ENCODE assay signal across 8 cellular contexts in the genomic region with DNA sequence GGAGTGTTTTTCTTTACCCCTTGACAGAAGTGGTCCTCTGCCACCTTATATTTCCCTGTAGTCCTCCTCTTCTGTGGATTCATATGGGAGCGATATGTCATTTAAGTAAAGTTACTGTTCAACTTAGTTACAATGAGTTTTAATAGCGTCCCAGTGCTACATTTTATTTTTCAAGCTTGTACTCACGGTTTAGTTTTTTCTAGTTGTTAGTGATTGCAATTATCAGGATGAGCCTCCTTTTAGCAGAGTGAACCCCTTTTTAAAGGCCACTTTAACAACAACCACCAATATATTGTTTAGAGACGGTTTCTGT. TPM values are rescaled to one million over a fixed set of nuclear protein-coding genes. Genes with fewer than 3 reads are reported as not detected.
DNase-seq lines count a peak whose midpoint lies in the region; ATAC-seq and TF ChIP-seq lines count a peak whose summit lies in the region.

No MANE protein-coding gene starts in this region.

- peak overlapping the region; percentile 97 to 100 (median 100) for H3K4me3 Mint-ChIP-seq in naive B cell

- H3K9me3 Mint-ChIP-seq in naive B cell = peaks cover 0 to 3% (median 0%) of the 10 kb centered on the region in 7 donors

- peaks cover 25 to 59% (median 56%) of the 10 kb centered on the region in 3 donors for H3K4me1 Mint-ChIP-seq in naive B cell

- H3K36me3 Mint-ChIP-seq in naive B cell = peaks cover 11 to 20% of the 10 kb centered on the region in 2 donors

- no peaks in the 10 kb centered on the region for H3K9me3 ChIP-seq in A673 (ENCODE audit: low read depth, low read length, poor library complexity, severe bottlenecking)
- H3K9me3 ChIP-seq in colonic mucosa = no peaks in the 10 kb centered on the region

- no TSS peak for BruUV-seq in A673 (replicated peaks; lab: Mats Ljungman, UMichigan)

- H3K27ac ChIP-seq in A673 (ENCODE audit: low read depth, low read length, poor library complexity, severe bottlenecking) (peak overlapping the region; percentile 95), KMS-11 (peak overlapping the region; percentile 92), colonic mucosa (peak overlapping the region; percentile 97)

- TF ChIP-seq CTCF in A673 (conservative IDR thresholded peaks at IDR 0.05; ENCODE audit: low read depth, low read length) = no peak
- TF ChIP-seq CTCF in KMS-11 (conservative IDR thresholded peaks at IDR 0.05; ENCODE audit: low read depth, low read length) = no peak
- TF ChIP-seq CTCF in colonic mucosa (IDR thresholded peaks at IDR 0.05) = no peak

- no peaks in the 10 kb centered on the region for H3K27me3 Mint-ChIP-seq in naive B cell

- peaks cover 65% of the 10 kb centered on the region for H3K79me2 ChIP-seq in KMS-11 (ENCODE audit: insufficient read depth, low read depth)

- intact Hi-C loops in A673 (cut with micrococcal nuclease; ENCODE audit: unreplicated experiment) = loop anchor here (5.0 kb wide), 1 partner anchor 589 kb away; no protein-coding TSS in a partner anchor
- intact Hi-C loops in colonic mucosa (cut with DNase I) = no loop called here

- CTCF ChIA-PET in A673 (lab: Charles Lee) = no interaction called here

- H3K27me3 ChIP-seq in A673 (replicated peaks; ENCODE audit: insufficient read depth, low read depth, low read length, poor library complexity) (no peaks in the 10 kb centered on the region), KMS-11 (ENCODE audit: insufficient read depth, low read depth) (no peaks in the 10 kb centered on the region), colonic mucosa (no peaks in the 10 kb centered on the region)

- peak overlapping the region; percentile 98 to 100 (median 100) for H3K27ac Mint-ChIP-seq in naive B cell

- H3K4me1 ChIP-seq in A673 (ENCODE audit: insufficient read depth, low read length, poor library complexity, severe bottlenecking) = peaks cover 17% of the 10 kb centered on the region
- peaks cover 49% of the 10 kb centered on the region for H3K4me1 ChIP-seq in KMS-11 (ENCODE audit: low read depth, poor library complexity, severe bottlenecking)
- no peaks in the 10 kb centered on the region for H3K4me1 ChIP-seq in colonic mucosa

- ATAC-seq in naive B cell (ENCODE audit: low read depth in 2 of 2) (no peak), HG03342 (IDR thresholded peaks at IDR 0.05; ENCODE audit: unreplicated experiment) (no peak)

- H3K4me3 ChIP-seq in A673 (ENCODE audit: low read depth, low read length, poor library complexity, severe bottlenecking) (peak overlapping the region; percentile 64), KMS-11 (IDR thresholded peaks at IDR 0.05; ENCODE audit: insufficient read depth, low read depth, low read length) (no peak overlapping the region), colonic mucosa (peak overlapping the region; percentile 70)

- no peak overlapping the region for H2AFZ ChIP-seq in KMS-11 (ENCODE audit: low read depth)

- POLR2A ChIA-PET in A673 (lab: Charles Lee; ENCODE audit: low non-redundant PET) = no interaction called here

- peak overlapping the region; percentile 98 for H3K4me2 ChIP-seq in KMS-11

- peaks cover 47% of the 10 kb centered on the region for H4K20me1 ChIP-seq in KMS-11 (ENCODE audit: insufficient read depth)

- H3K36me3 ChIP-seq in A673 (ENCODE audit: insufficient read depth, low read length, poor library complexity, severe bottlenecking) (peaks cover 43% of the 10 kb centered on the region), KMS-11 (ENCODE audit: insufficient read depth) (peaks cover 10% of the 10 kb centered on the region; the same call in 1 of the 2 replicates), colonic mucosa (no peaks in the 10 kb centered on the region)

- DNase-seq in A673 (ENCODE audit: low spot score) = no peak
- no peak for DNase-seq in colonic mucosa
- DNase-seq in naive B cell = no peak
- DNase-seq in NCI-H82 (lab: John Stamatoyannopoulos, UW) = no peak
- no peak for DNase-seq in activated effector memory CD4-positive, alpha-beta T cell treated with Interleukin-2 at 50 U/mL for 16 hours
- no peak for DNase-seq in cerebellar nuclear complex (lab: John Stamatoyannopoulos, UW)

- H3K9ac ChIP-seq in KMS-11 (peak overlapping the region; percentile 96), colonic mucosa (ENCODE audit: low read depth in 2 of 2, low read length in 2 of 2) (peak overlapping the region; percentile 87 to 100)

RNA-seq across cellular contexts. Expression of gene PCF11, which starts 1.5 kb away (rescaled TPM):
- total RNA-seq in A673 (2021) (71.7 and 77.5 TPM in 2 replicates), colonic mucosa (10 to 100 TPM; 39.2 to 46.0 TPM)
- 10 to 100 TPM; 14.8 to 60.0 (median 39.6) TPM for polyA plus RNA-seq in naive B cell (ENCODE audit: low read depth in 6 of 6)

RNA-seq across cellular contexts. Expression of gene ANKRD42, which starts 35.1 kb away (rescaled TPM):
- total RNA-seq in A673 (2021) (11.0 and 11.3 TPM in 2 replicates), colonic mucosa (1 to 10 TPM; 8.0 to 8.2 TPM)
- polyA plus RNA-seq in naive B cell (ENCODE audit: low read depth in 6 of 6) = 10 to 100 TPM in 1 of 6 donors, 1 to 10 TPM in 5; 6.1 to 12.7 (median 7.5) TPM
